Comparison of ENCODE assay signal across 27 cellular contexts in genomic region chr14:98347686-98348085, GRCh38.
"Had no signal": no experiment of that assay in that cellular context is flagged by ENCODE, and none has a peak within 500 bp of the region (broad histone marks: within the 10 kb centered on the region; RNA-seq: fewer than 3 reads in every experiment).

No MANE protein-coding gene starts in this region.

- ATAC-seq: esophagus mucosa; foreskin keratinocyte; gastroesophageal sphincter; heart left ventricle; left cardiac atrium; left lung; mucosa of descending colon; natural killer cell treated with Interleukin-12 subunit alpha and Interleukin-12 subunit beta and Interleukin-15 and Interleukin-18, amount 100 ng/mL, for 72 hours; right cardiac atrium; stimulated activated effector memory CD8-positive, alpha-beta T cell treated with anti-CD3 and anti-CD28 coated beads, Interleukin-12 subunit alpha, Interleukin-12 subunit beta, amount 100 ng/mL, for 72 hours had no signal

- H3K4me2 ChIP-seq: hepatocyte had no signal

- H3K27ac Mint-ChIP-seq: mesothelial cell of epicardium; naive B cell; natural killer cell treated with Interleukin-12 subunit alpha and Interleukin-12 subunit beta and Interleukin-15 and Interleukin-18, amount 100 ng/mL, for 72 hours; stimulated activated effector memory CD8-positive, alpha-beta T cell treated with anti-CD3 and anti-CD28 coated beads, Interleukin-12 subunit alpha, Interleukin-12 subunit beta, amount 100 ng/mL, for 72 hours had no signal

- H3K4me3 Mint-ChIP-seq: mesothelial cell of epicardium; naive B cell; natural killer cell treated with Interleukin-12 subunit alpha and Interleukin-12 subunit beta and Interleukin-15 and Interleukin-18, amount 100 ng/mL, for 72 hours; stimulated activated effector memory CD8-positive, alpha-beta T cell treated with anti-CD3 and anti-CD28 coated beads, Interleukin-12 subunit alpha, Interleukin-12 subunit beta, amount 100 ng/mL, for 72 hours had no signal

- H3K79me2 ChIP-seq: hepatocyte had no signal

- H3K9me3 Mint-ChIP-seq: natural killer cell treated with Interleukin-12 subunit alpha and Interleukin-12 subunit beta and Interleukin-15 and Interleukin-18, amount 100 ng/mL, for 72 hours; stimulated activated effector memory CD8-positive, alpha-beta T cell treated with anti-CD3 and anti-CD28 coated beads, Interleukin-12 subunit alpha, Interleukin-12 subunit beta, amount 100 ng/mL, for 72 hours had no signal

- H3K9me3 ChIP-seq: gastroesophageal sphincter, heart left ventricle, left lung, mucosa of descending colon, prostate gland, sigmoid colon, stomach, thyroid gland, vagina had no signal

- H3K27me3 ChIP-seq: foreskin keratinocyte, gastroesophageal sphincter, hepatocyte, left lung, sigmoid colon, thyroid gland, vagina had no signal

- H3K36me3 Mint-ChIP-seq: mesothelial cell of epicardium; natural killer cell treated with Interleukin-12 subunit alpha and Interleukin-12 subunit beta and Interleukin-15 and Interleukin-18, amount 100 ng/mL, for 72 hours; stimulated activated effector memory CD8-positive, alpha-beta T cell treated with anti-CD3 and anti-CD28 coated beads, Interleukin-12 subunit alpha, Interleukin-12 subunit beta, amount 100 ng/mL, for 72 hours had no signal

- H2AFZ ChIP-seq: hepatocyte had no signal

- H3K4me1 ChIP-seq: foreskin keratinocyte, gastroesophageal sphincter, heart left ventricle, left lung, prostate gland, sigmoid colon, stomach, vagina had no signal

- H3K27ac ChIP-seq: dorsolateral prefrontal cortex, epithelial cell of prostate, foreskin keratinocyte, gastroesophageal sphincter, heart left ventricle, hepatocyte, left lung, prostate gland, sigmoid colon, stomach, thyroid gland, vagina had no signal

- DNase-seq: dorsolateral prefrontal cortex; effector CD4-positive, alpha-beta T cell; foreskin keratinocyte; heart left ventricle; left cardiac atrium; mesenchymal stem cell; mucosa of descending colon; naive B cell; nucleus accumbens; right cardiac atrium; sigmoid colon; stimulated activated CD4-positive, alpha-beta T cell treated with anti-CD3 and anti-CD28 coated beads, Interleukin-2, amount 100 ng/mL, for 24 hours; stimulated activated CD4-positive, alpha-beta T cell treated with anti-CD3 and anti-CD28 coated beads, Interleukin-4, amount 100 ng/mL, for 24 hours; stimulated activated naive CD4-positive, alpha-beta T cell treated with Interleukin-2 at 50 U/mL for 16 hours; stomach; thyroid gland; trophoblast cell had no signal

- H3K27me3 Mint-ChIP-seq: naive B cell had no signal

- H3K4me1 Mint-ChIP-seq: mesothelial cell of epicardium, naive B cell had no signal

- H3K4me3 ChIP-seq: gastroesophageal sphincter, heart left ventricle, hepatocyte, left lung, mucosa of descending colon, prostate gland, sigmoid colon, stomach, thyroid gland, vagina had no signal

- H3K36me3 ChIP-seq: gastroesophageal sphincter, heart left ventricle, left lung, prostate gland, sigmoid colon, stomach, thyroid gland, vagina had no signal
